Comparison of ENCODE assay signal across 35 cellular contexts in genomic region chr16:51898872-51899271, GRCh38.
A peak's percentile ranks its signal among the peaks of the same experiment; 100 is the strongest.
DNase-seq lines count a peak whose midpoint lies in the region; ATAC-seq and TF ChIP-seq lines count a peak whose summit lies in the region.
"Had no signal": no experiment of that assay in that cellular context is flagged by ENCODE, and none has a peak within 500 bp of the region (broad histone marks: within the 10 kb centered on the region; RNA-seq: fewer than 3 reads in every experiment).

No MANE protein-coding gene starts in this region.

- TF ChIP-seq CTCF in AG10803 (conservative IDR thresholded peaks at IDR 0.05; ENCODE audit: low read length), result no peak
- no peak for TF ChIP-seq CTCF in HFFc6 (IDR thresholded peaks at IDR 0.05)
- TF ChIP-seq CTCF in cardiac fibroblast (IDR thresholded peaks at IDR 0.05; ENCODE audit: low read depth, low read length), result no peak
- TF ChIP-seq CTCF in foreskin keratinocyte (conservative IDR thresholded peaks at IDR 0.05), result no peak

- DNase-seq in AG10803 (ENCODE audit: low read depth) (peak; percentile 11), HFFc6 (no peak), cardiac fibroblast (ENCODE audit: low read depth in 2 of 2) (peak; percentile 7 to 52), foreskin keratinocyte (peak in 1 of 2 donors; percentile 31), HPDE6-E6E7 (ENCODE audit: extremely low spot score) (no peak), NCI-H2107 treated with DMSO at 0.1 percent for 48 hours (lab: John Stamatoyannopoulos, UW; ENCODE audit: unreplicated experiment) (no peak), activated gamma-delta T cell treated with Interleukin-2 at 50 U/mL for 16 hours (no peak)
- DNase-seq: ACHN; activated CD4-positive, alpha-beta T cell treated with anti-CD3 and anti-CD28 coated beads for 4 hours; activated CD8-positive, alpha-beta T cell treated with anti-CD3 and anti-CD28 coated beads, Interleukin-2, amount 10 ng/mL, durations not matched to agents 7 days and 5 days; amygdala; C1 segment of cervical spinal cord; colonic mucosa; effector memory CD4-positive, alpha-beta T cell; GF-D8; GOT3; Kasumi-1; NCI-H146; NCI-H2107; NCI-H446; NCI-H774; ovary; SJCRH30; stimulated activated CD4-positive, alpha-beta T cell treated with anti-CD3 and anti-CD28 coated beads, Interleukin-15, amount 100 ng/mL, for 24 hours; stimulated activated CD4-positive, alpha-beta T cell treated with anti-CD3 and anti-CD28 coated beads, Interleukin-4, amount 100 ng/mL, for 4 hours; T-helper 9 cell had no signal

- no peaks in the 10 kb centered on the region for H3K27me3 ChIP-seq in foreskin keratinocyte
- H3K27me3 ChIP-seq: colonic mucosa, ovary, SJCRH30, tibial nerve had no signal

- H3K36me3 Mint-ChIP-seq in HFFc6 (ENCODE audit: low read depth), result no peaks in the 10 kb centered on the region
- H3K36me3 Mint-ChIP-seq: activated naive CD4-positive, alpha-beta T cell treated with anti-CD3 and anti-CD28 coated beads, Interleukin-2, amount 50 U/mL, for 72 hours; stimulated activated effector memory CD8-positive, alpha-beta T cell treated with anti-CD3 and anti-CD28 coated beads, Interleukin-12 subunit alpha, Interleukin-12 subunit beta, amount 100 ng/mL, for 72 hours had no signal

- no peak overlapping the region for H3K27ac ChIP-seq in foreskin keratinocyte
- H3K27ac ChIP-seq: colonic mucosa, ovary, SJCRH30, tibial nerve had no signal

- peaks cover 36% of the 10 kb centered on the region for H3K4me1 Mint-ChIP-seq in HFFc6 (ENCODE audit: low read depth)
- H3K4me1 Mint-ChIP-seq: neural crest cell; stimulated activated effector memory CD8-positive, alpha-beta T cell treated with anti-CD3 and anti-CD28 coated beads, Interleukin-12 subunit alpha, Interleukin-12 subunit beta, amount 100 ng/mL, for 72 hours had no signal

- H3K27me3 Mint-ChIP-seq in HFFc6 (ENCODE audit: insufficient read depth), result peaks cover 2% of the 10 kb centered on the region

- H3K4me1 ChIP-seq in foreskin keratinocyte, result peaks cover 3% of the 10 kb centered on the region
- H3K4me1 ChIP-seq: colonic mucosa, tibial nerve had no signal

- no peaks in the 10 kb centered on the region for H3K9me3 Mint-ChIP-seq in HFFc6

- no peak overlapping the region for H3K4me3 ChIP-seq in AG10803 (ENCODE audit: low read length)
- H3K4me3 ChIP-seq in cardiac fibroblast (replicated peaks in 1 of 2; ENCODE audit: low read depth in 2 of 2, low read length in 2 of 2), result no peak overlapping the region
- H3K4me3 ChIP-seq: colonic mucosa, lung, ovary, SJCRH30, tibial nerve had no signal

- peak overlapping the region; percentile 67 for H3K27ac Mint-ChIP-seq in HFFc6
- H3K27ac Mint-ChIP-seq: activated CD8-positive, alpha-beta T cell treated with anti-CD3 and anti-CD28 coated beads, Interleukin-2, amount 10 ng/mL, durations not matched to agents 7 days and 5 days; activated naive CD4-positive, alpha-beta T cell treated with anti-CD3 and anti-CD28 coated beads, Interleukin-2, amount 50 U/mL, for 72 hours; activated T-helper 2 cell treated with anti-CD3 and anti-CD28 coated beads, Interferon-gamma antibody, Interleukin-2, Interleukin-4, amounts not matched to agents 10 μg/mL and 5 μg/mL and 100 μg/mL, durations not matched to agents 14 hours and 24 hours and 36 hours; stimulated activated effector memory CD8-positive, alpha-beta T cell treated with anti-CD3 and anti-CD28 coated beads, Interleukin-12 subunit alpha, Interleukin-12 subunit beta, amount 100 ng/mL, for 72 hours had no signal

- H3K4me3 Mint-ChIP-seq in HFFc6, result no peak overlapping the region
- H3K4me3 Mint-ChIP-seq: activated CD8-positive, alpha-beta T cell treated with anti-CD3 and anti-CD28 coated beads, Interleukin-2, amount 10 ng/mL, durations not matched to agents 7 days and 5 days; neural crest cell; stimulated activated effector memory CD8-positive, alpha-beta T cell treated with anti-CD3 and anti-CD28 coated beads, Interleukin-12 subunit alpha, Interleukin-12 subunit beta, amount 100 ng/mL, for 72 hours had no signal

- ATAC-seq in foreskin keratinocyte, result peak; percentile 69
- no peak for ATAC-seq in GM18519 (IDR thresholded peaks at IDR 0.05; ENCODE audit: low FRiP score, unreplicated experiment)
- ATAC-seq: activated CD8-positive, alpha-beta T cell treated with anti-CD3 and anti-CD28 coated beads, Interleukin-2, amount 10 ng/mL, durations not matched to agents 7 days and 5 days; activated naive CD4-positive, alpha-beta T cell treated with anti-CD3 and anti-CD28 coated beads, Interleukin-2, amount 50 U/mL, for 72 hours; esophagus mucosa; HepG2; stimulated activated effector memory CD8-positive, alpha-beta T cell treated with anti-CD3 and anti-CD28 coated beads, Interleukin-12 subunit alpha, Interleukin-12 subunit beta, amount 100 ng/mL, for 72 hours had no signal

Comparison
In these comparisons a context has a peak if more than half of its experiments do, and no peak if none do; other contexts are left out.
1. DNase-seq: peak in AG10803 (single experiment) and cardiac fibroblast (2 of 2); none in HFFc6 (single experiment), HPDE6-E6E7 (single experiment), NCI-H2107 treated with DMSO at 0.1 percent for 48 hours (single experiment) and activated gamma-delta T cell treated with Interleukin-2 at 50 U/mL for 16 hours (single experiment).